In the genomic region with DNA sequence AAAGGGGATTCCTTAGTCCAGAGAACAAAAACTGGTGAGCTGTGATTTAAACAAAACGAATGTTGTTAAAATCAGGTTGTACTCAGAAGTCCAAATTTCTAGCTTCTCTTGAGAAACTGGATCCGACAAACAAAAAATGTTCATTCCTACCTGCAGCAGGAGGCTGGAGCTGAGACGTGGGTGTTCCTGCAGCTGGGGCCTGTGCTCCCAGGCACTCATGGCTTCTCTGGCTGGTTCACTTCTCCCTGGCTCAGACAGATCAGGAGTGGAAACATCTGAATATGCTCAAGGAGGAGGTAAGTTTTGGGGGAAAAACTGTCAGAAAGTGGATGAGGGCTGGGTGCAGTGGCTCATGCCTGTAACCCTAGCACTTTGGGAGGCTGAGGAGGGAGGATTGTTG, we compare ENCODE assay signal across 23 cellular contexts.
"Had no signal": no experiment of that assay in that cellular context is flagged by ENCODE, and none has a peak within 500 bp of the region (broad histone marks: within the 10 kb centered on the region; RNA-seq: fewer than 3 reads in every experiment).

No MANE protein-coding gene starts in this region.

- H3K36me3 ChIP-seq: ovary had no signal

- H3K9me3 Mint-ChIP-seq: naive thymus-derived CD8-positive, alpha-beta T cell; nephron progenitor cell; stimulated activated effector memory CD8-positive, alpha-beta T cell treated with anti-CD3 and anti-CD28 coated beads, Interleukin-12 subunit alpha, Interleukin-12 subunit beta, amount 100 ng/mL, for 72 hours; type B pancreatic cell had no signal

- H3K4me1 ChIP-seq: right lobe of liver, tibial artery had no signal

- H3K27ac ChIP-seq: coronary artery, dorsolateral prefrontal cortex, ovary, right lobe of liver, tibial artery had no signal

- DNase-seq: dorsolateral prefrontal cortex; effector CD4-positive, alpha-beta T cell; hippocampal formation; islet precursor cell; kidney glomerular epithelial cell; mammary epithelial cell; mesendoderm; midbrain; naive thymus-derived CD8-positive, alpha-beta T cell; nephron progenitor cell; occipital lobe; retina; right lobe of liver; stimulated activated CD4-positive, alpha-beta T cell treated with anti-CD3 and anti-CD28 coated beads, Interleukin-2, amount 100 ng/mL, for 24 hours; stimulated activated CD4-positive, alpha-beta T cell treated with anti-CD3 and anti-CD28 coated beads, Interleukin-4, amount 100 ng/mL, for 24 hours; stimulated activated naive CD8-positive, alpha-beta T cell treated with anti-CD3 and anti-CD28 coated beads, Interleukin-15, Interleukin-2, amounts not matched to agents 100 U/mL and 50 U/mL, for 24 hours; substantia nigra; testis; tibial artery had no signal

- ATAC-seq: naive thymus-derived CD8-positive, alpha-beta T cell; stimulated activated effector memory CD8-positive, alpha-beta T cell treated with anti-CD3 and anti-CD28 coated beads, Interleukin-12 subunit alpha, Interleukin-12 subunit beta, amount 100 ng/mL, for 72 hours; stimulated activated naive CD8-positive, alpha-beta T cell treated with anti-CD3 and anti-CD28 coated beads, Interleukin-15, Interleukin-2, amounts not matched to agents 100 U/mL and 50 U/mL, for 24 hours had no signal

- H3K27ac Mint-ChIP-seq: stimulated activated effector memory CD8-positive, alpha-beta T cell treated with anti-CD3 and anti-CD28 coated beads, Interleukin-12 subunit alpha, Interleukin-12 subunit beta, amount 100 ng/mL, for 72 hours; type B pancreatic cell had no signal

- H3K4me3 ChIP-seq: coronary artery, dorsolateral prefrontal cortex, ovary, right lobe of liver, testis, tibial artery had no signal

- H3K27me3 ChIP-seq: dorsolateral prefrontal cortex, ovary, right lobe of liver, testis, tibial artery had no signal

- H3K9me3 ChIP-seq: ovary, right lobe of liver, testis, tibial artery had no signal

- H3K27me3 Mint-ChIP-seq: naive thymus-derived CD8-positive, alpha-beta T cell; type B pancreatic cell had no signal

- H3K4me3 Mint-ChIP-seq: nephron progenitor cell; stimulated activated effector memory CD8-positive, alpha-beta T cell treated with anti-CD3 and anti-CD28 coated beads, Interleukin-12 subunit alpha, Interleukin-12 subunit beta, amount 100 ng/mL, for 72 hours; type B pancreatic cell had no signal
